Comparison of ENCODE assay signal across 22 cellular contexts in genomic region chr2:8806885-8807701, GRCh38.
"Had no signal": no experiment of that assay in that cellular context is flagged by ENCODE, and none has a peak within 500 bp of the region (broad histone marks: within the 10 kb centered on the region; RNA-seq: fewer than 3 reads in every experiment).

No MANE protein-coding gene starts in this region.

- H3K9me3 ChIP-seq: neutrophil, tibial nerve had no signal

- H3K27me3 ChIP-seq: dorsolateral prefrontal cortex, neutrophil, tibial nerve had no signal

- H3K27me3 Mint-ChIP-seq: activated naive CD8-positive, alpha-beta T cell treated with anti-CD3 and anti-CD28 coated beads for 36 hours; T-cell had no signal

- H3K27ac Mint-ChIP-seq: activated naive CD8-positive, alpha-beta T cell treated with anti-CD3 and anti-CD28 coated beads for 36 hours; activated T-helper 1 cell treated with anti-CD3 and anti-CD28 coated beads, Interleukin-12 subunit alpha, Interleukin-12 subunit beta, Interleukin-2, Interleukin-4 antibody, amounts not matched to agents 30 ng/mL and 10 ng/mL and 1 ng/mL, durations not matched to agents 14 hours and 24 hours and 36 hours; natural killer cell had no signal

- H3K4me3 ChIP-seq: dorsolateral prefrontal cortex, tibial nerve had no signal

- H3K4me3 Mint-ChIP-seq: activated naive CD8-positive, alpha-beta T cell treated with anti-CD3 and anti-CD28 coated beads for 36 hours; activated T-helper 1 cell treated with anti-CD3 and anti-CD28 coated beads, Interleukin-12 subunit alpha, Interleukin-12 subunit beta, Interleukin-2, Interleukin-4 antibody, amounts not matched to agents 30 ng/mL and 10 ng/mL and 1 ng/mL, durations not matched to agents 14 hours and 24 hours and 36 hours; natural killer cell; T-cell had no signal

- ATAC-seq: left lobe of liver; natural killer cell; SK-N-SH treated with all-trans-retinoic acid at 6 μM for 48 hours; stimulated activated naive CD8-positive, alpha-beta T cell treated with anti-CD3 and anti-CD28 coated beads, Interleukin-15, Interleukin-2, amounts not matched to agents 100 U/mL and 50 U/mL, for 24 hours; T-cell had no signal

- H3K9me3 Mint-ChIP-seq: activated naive CD8-positive, alpha-beta T cell treated with anti-CD3 and anti-CD28 coated beads for 36 hours; activated T-helper 1 cell treated with anti-CD3 and anti-CD28 coated beads, Interleukin-12 subunit alpha, Interleukin-12 subunit beta, Interleukin-2, Interleukin-4 antibody, amounts not matched to agents 30 ng/mL and 10 ng/mL and 1 ng/mL, durations not matched to agents 14 hours and 24 hours and 36 hours; natural killer cell; T-cell had no signal

- H3K27ac ChIP-seq: dorsolateral prefrontal cortex, neutrophil, parathyroid adenoma, tibial nerve had no signal

- H3K4me1 ChIP-seq: parathyroid adenoma had no signal

- DNase-seq: activated CD4-positive, alpha-beta T cell treated with anti-CD3 and anti-CD28 coated beads, Interleukin-2, amount 50 U/mL, for 48 hours; activated naive CD8-positive, alpha-beta T cell treated with anti-CD3 and anti-CD28 coated beads for 36 hours; activated T-cell treated with anti-CD3 and anti-CD28 coated beads for 4 hours; amniotic stem cell; caudate nucleus; dorsolateral prefrontal cortex; foreskin fibroblast; hypothalamus; islet precursor cell; natural killer cell; stimulated activated CD4-positive, alpha-beta T cell treated with anti-CD3 and anti-CD28 coated beads, Interleukin-12 subunit alpha, Interleukin-12 subunit beta, amount 100 ng/mL, for 4 hours; stimulated activated CD4-positive, alpha-beta T cell treated with anti-CD3 and anti-CD28 coated beads, Interleukin-1b, Interleukin-23, amount 100 ng/mL, for 48 hours; stimulated activated CD8-positive, alpha-beta memory T cell treated with anti-CD3 and anti-CD28 coated beads, Interleukin-4, amount 100 ng/mL, for 48 hours; stimulated activated naive CD8-positive, alpha-beta T cell treated with anti-CD3 and anti-CD28 coated beads, Interleukin-15, Interleukin-2, amounts not matched to agents 100 U/mL and 50 U/mL, for 24 hours; T-cell; T1000 had no signal
